18 cellular contexts compared by ENCODE assay signal in the genomic region with DNA sequence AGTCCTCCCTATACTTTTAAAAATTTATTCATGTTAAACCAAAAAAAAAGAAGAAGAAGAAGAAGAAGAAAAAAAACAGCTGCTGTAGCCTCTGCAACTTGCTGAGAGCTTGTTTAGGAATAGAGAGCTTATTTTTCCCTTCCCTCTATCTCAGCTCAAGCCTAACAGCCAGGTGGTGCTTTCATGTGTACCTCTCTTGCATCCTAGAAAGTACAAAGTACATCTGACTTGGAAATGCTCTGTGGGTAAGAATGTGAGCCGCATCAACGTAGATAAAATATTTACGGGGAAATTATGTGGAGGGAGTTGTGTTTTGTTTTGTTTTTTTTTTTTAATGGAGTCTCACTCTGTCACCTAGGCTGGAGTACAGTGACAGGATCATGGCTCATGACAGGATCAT.
DNase-seq lines count a peak whose midpoint lies in the region; ATAC-seq, FAIRE-seq and TF ChIP-seq lines count a peak whose summit lies in the region.
"Had no signal": no experiment of that assay in that cellular context is flagged by ENCODE, and none has a peak within 500 bp of the region (broad histone marks: within the 10 kb centered on the region; RNA-seq: fewer than 3 reads in every experiment).

No MANE protein-coding gene starts in this region.

- no peaks in the 10 kb centered on the region for H3K27me3 Mint-ChIP-seq in nephron (ENCODE audit: low read depth)
- H3K27me3 Mint-ChIP-seq: CD4-positive, alpha-beta memory T cell had no signal

- H3K4me3 ChIP-seq in HepG2 (replicated peaks in 1 of 3; ENCODE audit: insufficient read depth in 1 of 3, low read depth in 2 of 3, low read length in 3 of 3): no peak overlapping the region
- no peak overlapping the region for H3K4me3 ChIP-seq in esophagus squamous epithelium
- H3K4me3 ChIP-seq: HAP-1 had no signal

- no TSS peak for BruUV-seq in HepG2 (replicated peaks; lab: Mats Ljungman, UMichigan)

- DNase-seq in SW480 (ENCODE audit: low spot score) (peak; percentile 11), HepG2 (ENCODE audit: low spot score) (no peak), D341Med (ENCODE audit: low spot score) (no peak), esophagus squamous epithelium (lab: John Stamatoyannopoulos, UW) (no peak)
- DNase-seq in activated CD4-positive, CD25-positive, alpha-beta regulatory T cell treated with anti-CD3 and anti-CD28 coated beads, Interleukin-2, amount 50 U/mL, for 72 hours: no peak
- DNase-seq: ACHN; BE2C; Calu3; CD4-positive, alpha-beta memory T cell; DMS 273 treated with DMSO at 0.1 percent for 48 hours; DMS79; GDM1; KG1 had no signal

- TF ChIP-seq RAD21 in HepG2 (CRISPR knock-in tag; IDR thresholded peaks at IDR 0.05): no peak

- ATAC-seq in HepG2 (peak; percentile 61; the same call in 2 of the 3 replicates), GM18505 (IDR thresholded peaks at IDR 0.05; ENCODE audit: unreplicated experiment) (no peak)

- H3K27ac ChIP-seq in HepG2 (ENCODE audit: extremely low read length, insufficient read depth, low read length) (no peak overlapping the region), esophagus squamous epithelium (no peak overlapping the region)
- H3K27ac ChIP-seq: C4-2B had no signal

- TF ChIP-seq CTCF in HepG2 (CRISPR knock-in tag; IDR thresholded peaks at IDR 0.05) (no peak), nephron (IDR thresholded peaks at IDR 0.05; ENCODE audit: unreplicated experiment in 3 of 3) (no peak), esophagus squamous epithelium (IDR thresholded peaks at IDR 0.05) (no peak)

- no peak for FAIRE-seq in HepG2 (lab: Jason Lieb, UNC)
- FAIRE-seq: A204.1 had no signal

- H3K4me2 ChIP-seq in HepG2 (ENCODE audit: low read depth, low read length): no peak overlapping the region

- H3K9me3 Mint-ChIP-seq in nephron: peaks cover 10% of the 10 kb centered on the region

- H3K36me3 ChIP-seq in HepG2 (replicated peaks in 1 of 2; ENCODE audit: control insufficient read depth in 1 of 2, insufficient read depth in 2 of 2, low read length in 2 of 2) (no peaks in the 10 kb centered on the region), esophagus squamous epithelium (no peaks in the 10 kb centered on the region)
- H3K36me3 ChIP-seq: BE2C, HAP-1 had no signal

- peak overlapping the region in 2 of 3 experiments; percentile 2 to 62 for H3K27ac Mint-ChIP-seq in nephron
- H3K27ac Mint-ChIP-seq: CD4-positive, alpha-beta memory T cell had no signal

- intact Hi-C loops in HepG2 (cut with micrococcal nuclease; ENCODE audit: unreplicated experiment) (no loop called here), esophagus squamous epithelium (cut with DNase I) (no loop called here)

- in situ Hi-C loops in HepG2 (cut with HindIII; ENCODE audit: extremely low pct_ligation_motif_present, low pct_unique_long_range_greater_than_20kb): no loop called here

- WGBS in HepG2 (ENCODE audit: low lambda C conversion rate): 25% methylated on average over 3 of the region's 3 CpGs
- 88 to 90% methylated on average over 3 of the region's 3 CpGs for WGBS in esophagus squamous epithelium, 2 donors

- no peak overlapping the region for H2AFZ ChIP-seq in HepG2 (ENCODE audit: low read length)

- H4K20me1 ChIP-seq in HepG2 (ENCODE audit: insufficient read depth, low read length): no peaks in the 10 kb centered on the region

- POLR2A ChIA-PET in HepG2 (lab: Yijun Ruan, JAX): no interaction called here

- H3K4me1 Mint-ChIP-seq in nephron: peaks cover 41% of the 10 kb centered on the region
- H3K4me1 Mint-ChIP-seq: CD4-positive, alpha-beta memory T cell had no signal

- TF ChIP-seq POLR2A in HepG2 (IDR thresholded peaks at IDR 0.05; ENCODE audit: insufficient read depth in 1 of 2, low read depth in 2 of 2, low read length in 2 of 2) (no peak), esophagus squamous epithelium (IDR thresholded peaks at IDR 0.05) (no peak), GM18505 (IDR thresholded peaks at IDR 0.05; ENCODE audit: borderline replicate concordance, extremely low read depth, insufficient read depth, insufficient read length) (no peak)

- TF ChIP-seq EP300 in HepG2 (IDR thresholded peaks at IDR 0.05; ENCODE audit: low read depth in 2 of 2, low read length in 2 of 2) (no peak), HepG2 (CRISPR knock-in tag; IDR thresholded peaks at IDR 0.05; ENCODE audit: borderline replicate concordance) (no peak)

- H3K9me3 ChIP-seq in HepG2 (ENCODE audit: low read length) (no peaks in the 10 kb centered on the region), esophagus squamous epithelium (no peaks in the 10 kb centered on the region)
- H3K9me3 ChIP-seq: BE2C, HAP-1 had no signal

- no peak overlapping the region for H3K4me3 Mint-ChIP-seq in nephron
- H3K4me3 Mint-ChIP-seq: CD4-positive, alpha-beta memory T cell had no signal

- no peaks in the 10 kb centered on the region for H3K79me2 ChIP-seq in HepG2 (ENCODE audit: insufficient read depth, low read length)

- peaks cover 15% of the 10 kb centered on the region for H3K36me3 Mint-ChIP-seq in nephron (ENCODE audit: low read depth)
- H3K36me3 Mint-ChIP-seq: CD4-positive, alpha-beta memory T cell had no signal

- CTCF ChIA-PET in HepG2 (lab: Yijun Ruan, JAX; ENCODE audit: low intra/inter-chr PET ratio, low total read pairs): no interaction called here

- no peak overlapping the region for H3K9ac ChIP-seq in HepG2 (ENCODE audit: insufficient read depth, low read depth, low read length)

- H3K27me3 ChIP-seq in HepG2 (ENCODE audit: control insufficient read depth in 1 of 2, insufficient read depth in 2 of 2, low read length in 2 of 2) (no peaks in the 10 kb centered on the region), esophagus squamous epithelium (no peaks in the 10 kb centered on the region)
- H3K27me3 ChIP-seq: BE2C had no signal

- H3K4me1 ChIP-seq in HepG2 (ENCODE audit: insufficient read depth, low read length) (peaks cover 24% of the 10 kb centered on the region), esophagus squamous epithelium (peaks cover 0 to 35% (median 19%) of the 10 kb centered on the region in 3 donors)
- H3K4me1 ChIP-seq: BE2C, HAP-1 had no signal

TF ChIP-seq in HepG2, 621 proteins besides CTCF, POLR2A, EP300 and RAD21:
- TF ChIP-seq, protein P1, sequence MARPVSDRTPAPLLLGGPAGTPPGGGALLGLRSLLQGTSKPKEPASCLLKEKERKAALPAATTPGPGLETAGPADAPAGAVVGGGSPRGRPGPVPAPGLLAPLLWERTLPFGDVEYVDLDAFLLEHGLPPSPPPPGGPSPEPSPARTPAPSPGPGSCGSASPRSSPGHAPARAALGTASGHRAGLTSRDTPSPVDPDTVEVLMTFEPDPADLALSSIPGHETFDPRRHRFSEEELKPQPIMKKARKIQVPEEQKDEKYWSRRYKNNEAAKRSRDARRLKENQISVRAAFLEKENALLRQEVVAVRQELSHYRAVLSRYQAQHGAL (CRISPR knock-in tag; IDR thresholded peaks at IDR 0.05; ENCODE audit: not compliant biosample characterization): no peak
- TF ChIP-seq TGIF2 (CRISPR knock-in tag; IDR thresholded peaks at IDR 0.05) (no peak), CCDC6 (CRISPR knock-in tag; IDR thresholded peaks at IDR 0.05) (no peak), PHF8 (CRISPR knock-in tag; IDR thresholded peaks at IDR 0.05) (no peak), ZNF234 (CRISPR knock-in tag; conservative IDR thresholded peaks at IDR 0.05) (no peak), PHF5A (CRISPR knock-in tag; IDR thresholded peaks at IDR 0.05; ENCODE audit: low read depth, unreplicated experiment) (no peak), NFKBIZ (CRISPR knock-in tag; IDR thresholded peaks at IDR 0.05) (no peak), HNF4A (CRISPR knock-in tag; IDR thresholded peaks at IDR 0.05) (0 out of 2 replicates have a peak, but pooled peaks have one; percentile 16), NR2C2 (CRISPR knock-in tag; IDR thresholded peaks at IDR 0.05; ENCODE audit: borderline replicate concordance) (no peak)
TF ChIP-seq in HepG2: peak in this region for 1.
